ENCODE assay signal across 21 cellular contexts in genomic region chr7:157561816-157562410, GRCh38.
A peak's percentile ranks its signal among the peaks of the same experiment; 100 is the strongest.
DNase-seq lines count a peak whose midpoint lies in the region; ATAC-seq, FAIRE-seq and TF ChIP-seq lines count a peak whose summit lies in the region.
"Had no signal": no experiment of that assay in that cellular context is flagged by ENCODE, and none has a peak within 500 bp of the region (broad histone marks: within the 10 kb centered on the region; RNA-seq: fewer than 3 reads in every experiment).

No MANE protein-coding gene starts in this region.

- H2AFZ ChIP-seq in IMR-90 (replicated peaks; ENCODE audit: low read length, poor library complexity) = peak overlapping the region; percentile 14

- no peak overlapping the region for H3K4ac ChIP-seq in IMR-90 (ENCODE audit: low read depth, low read length)

- H3K36me3 ChIP-seq in BLaER1 = no peaks in the 10 kb centered on the region
- no peaks in the 10 kb centered on the region for H3K36me3 ChIP-seq in IMR-90 (ENCODE audit: control insufficient read depth, insufficient read depth, low read length)
- H3K36me3 ChIP-seq in kidney (ENCODE audit: control insufficient read depth in 1 of 2, insufficient read depth in 2 of 2, low read length in 2 of 2) = no peaks in the 10 kb centered on the region
- H3K36me3 ChIP-seq in spleen = peaks cover 0 to 8% (median 0%) of the 10 kb centered on the region in 6 donors

- no peak overlapping the region for H2AK9ac ChIP-seq in IMR-90 (replicated peaks; ENCODE audit: low read depth, low read length, poor library complexity)

- DNase-seq in IMR-90 = no peak
- DNase-seq in kidney = peak; percentile 41
- peak; percentile 64 for DNase-seq in spleen
- DNase-seq in iPS-NIHi11 (ENCODE audit: low spot score) = no peak
- no peak for DNase-seq in T-helper 17 cell
- no peak for DNase-seq in activated CD4-positive, alpha-beta T cell treated with anti-CD3 and anti-CD28 coated beads, Interleukin-2, amount 50 U/mL, for 4 hours
- DNase-seq: CD8-positive, alpha-beta T cell; COR-L47; DMS153; DMS79 treated with DMSO at 0.1 percent for 48 hours; EL; GOT3; H9 had no signal

- H2BK20ac ChIP-seq in IMR-90 (ENCODE audit: low read depth, low read length) = no peak overlapping the region

- in situ Hi-C loops in IMR-90 (cut with MboI; ENCODE audit: low sequenced_read_pairs) = no loop called here

- H2BK5ac ChIP-seq in IMR-90 (ENCODE audit: low read depth, low read length, poor library complexity, severe bottlenecking) = no peak overlapping the region

- no peak overlapping the region for H3K27ac Mint-ChIP-seq in T-helper 17 cell
- H3K27ac Mint-ChIP-seq: B cell; CD14-positive monocyte; CD8-positive, alpha-beta T cell; H9 had no signal

- ATAC-seq in IMR-90 (ENCODE audit: low read depth) = no peak
- no peak for ATAC-seq in T-helper 17 cell
- ATAC-seq: CD8-positive, alpha-beta T cell had no signal

- TF ChIP-seq POLR2A in IMR-90 (IDR thresholded peaks at IDR 0.05; ENCODE audit: low read depth, low read length) (no peak), spleen (IDR thresholded peaks at IDR 0.05) (no peak)

- H3K27ac ChIP-seq in BLaER1 (no peak overlapping the region), IMR-90 (ENCODE audit: insufficient read depth, low read length) (no peak overlapping the region), kidney (ENCODE audit: low read depth in 2 of 2, low read length in 2 of 2) (no peak overlapping the region), spleen (peak overlapping the region in 1 of 8 donors; percentile 55)

- H3K56ac ChIP-seq in IMR-90 (ENCODE audit: extremely low read depth, insufficient read depth, low read length) = no peak overlapping the region

- H3K18ac ChIP-seq in IMR-90 (ENCODE audit: low read depth, low read length) = no peak overlapping the region

- CTCF ChIA-PET in IMR-90 (lab: Yijun Ruan, JAX) = no interaction called here

- no peak overlapping the region for H2BK15ac ChIP-seq in IMR-90 (ENCODE audit: low read depth, low read length)

- H3K4me1 ChIP-seq in BLaER1 = peaks cover 43% of the 10 kb centered on the region
- no peaks in the 10 kb centered on the region for H3K4me1 ChIP-seq in IMR-90 (ENCODE audit: control insufficient read depth, insufficient read depth, low read length)
- no peaks in the 10 kb centered on the region for H3K4me1 ChIP-seq in kidney (ENCODE audit: control insufficient read depth in 1 of 2, insufficient read depth in 1 of 2, low read depth in 1 of 2, low read length in 2 of 2)
- peaks cover 0 to 48% (median 13%) of the 10 kb centered on the region in 6 donors for H3K4me1 ChIP-seq in spleen

- H3K4me1 Mint-ChIP-seq in T-helper 17 cell = no peaks in the 10 kb centered on the region
- H3K4me1 Mint-ChIP-seq: CD14-positive monocyte, H9 had no signal

- no peak for FAIRE-seq in kidney (lab: Jason Lieb, UNC)
- FAIRE-seq: A204.1, D721Med, G401.6, GM12891, GM19239 had no signal

- H4K20me1 ChIP-seq in BLaER1 = peaks cover 30% of the 10 kb centered on the region
- H4K20me1 ChIP-seq in IMR-90 (ENCODE audit: insufficient read depth, low read length) = no peaks in the 10 kb centered on the region

- H3K79me1 ChIP-seq in IMR-90 (ENCODE audit: low read depth in 1 of 2, low read length in 2 of 2) = no peaks in the 10 kb centered on the region

- no peak overlapping the region for H2AK5ac ChIP-seq in IMR-90 (ENCODE audit: low read depth, low read length)

- H3K9me3 ChIP-seq in BLaER1 (peaks cover 7% of the 10 kb centered on the region; the same call in 1 of the 2 replicates), IMR-90 (ENCODE audit: control insufficient read depth, insufficient read depth, low read length) (peaks cover 57% of the 10 kb centered on the region), kidney (ENCODE audit: control insufficient read depth in 1 of 2, low read length in 2 of 2) (no peaks in the 10 kb centered on the region), spleen (no peaks in the 10 kb centered on the region), T-helper 17 cell (ENCODE audit: control insufficient read depth, low read length, poor library complexity, severe bottlenecking) (no peaks in the 10 kb centered on the region)

- no peak for TF ChIP-seq RAD21 in IMR-90 (IDR thresholded peaks at IDR 0.05; ENCODE audit: low read length)

- POLR2A ChIA-PET in IMR-90 (lab: Charles Lee; ENCODE audit: unreplicated experiment) = no interaction called here

- no peak for TF ChIP-seq CTCF in IMR-90 (conservative IDR thresholded peaks at IDR 0.05; ENCODE audit: low read depth, low read length)
- TF ChIP-seq CTCF in kidney (IDR thresholded peaks at IDR 0.05; ENCODE audit: borderline replicate concordance, extremely low read depth, insufficient read depth) = no peak
- no peak for TF ChIP-seq CTCF in spleen (IDR thresholded peaks at IDR 0.05 in 8 of 11, conservative IDR thresholded peaks at IDR 0.05 in 3 of 11)

- H3K4me3 ChIP-seq in BLaER1 (no peak overlapping the region), IMR-90 (ENCODE audit: insufficient read depth, low read depth, low read length) (no peak overlapping the region), kidney (ENCODE audit: low read length in 2 of 2) (no peak overlapping the region), spleen (no peak overlapping the region)

- H3K27me3 Mint-ChIP-seq in T-helper 17 cell = no peaks in the 10 kb centered on the region
- H3K27me3 Mint-ChIP-seq: B cell had no signal

- H3K9me1 ChIP-seq in IMR-90 (ENCODE audit: insufficient read depth, low read length) = no peaks in the 10 kb centered on the region

- no peaks in the 10 kb centered on the region for H3K27me3 ChIP-seq in BLaER1
- no peaks in the 10 kb centered on the region for H3K27me3 ChIP-seq in IMR-90 (ENCODE audit: control insufficient read depth, insufficient read depth, low read length)
- H3K27me3 ChIP-seq in spleen (replicated peaks in 1 of 7) = no peaks in the 10 kb centered on the region

- no peaks in the 10 kb centered on the region for H3K36me3 Mint-ChIP-seq in T-helper 17 cell (ENCODE audit: low read depth)
- H3K36me3 Mint-ChIP-seq: CD14-positive monocyte; CD8-positive, alpha-beta T cell had no signal

- BruUV-seq in IMR-90 (replicated peaks; lab: Mats Ljungman, UMichigan) = no TSS peak

- dilution Hi-C loops in IMR-90 (cut with HindIII; ENCODE audit: low sequenced_read_pairs, unreplicated experiment) = no loop called here

- H4K91ac ChIP-seq in IMR-90 (ENCODE audit: insufficient read depth, low read depth, low read length) = no peak overlapping the region

- H3K23ac ChIP-seq in IMR-90 (ENCODE audit: low read depth, low read length) = no peak overlapping the region

- H3K4me2 ChIP-seq in BLaER1 = peak overlapping the region; percentile 74
- H3K4me2 ChIP-seq in IMR-90 (ENCODE audit: low read depth, low read length) = no peak overlapping the region

- intact Hi-C loops in IMR-90 (cut with micrococcal nuclease) (no loop called here), kidney (cut with DNase I) (no loop called here), spleen (cut with DNase I; ENCODE audit: low total_unique reads) (no loop called here)

- H4K5ac ChIP-seq in IMR-90 (ENCODE audit: low read depth, low read length) = no peak overlapping the region

- no peak overlapping the region for H3K14ac ChIP-seq in IMR-90 (replicated peaks; ENCODE audit: low read depth, low read length)

- no peak overlapping the region for H2BK120ac ChIP-seq in IMR-90 (ENCODE audit: low read depth, low read length)

- H3K4me3 Mint-ChIP-seq in T-helper 17 cell = no peak overlapping the region
- H3K4me3 Mint-ChIP-seq: B cell; CD14-positive monocyte; CD8-positive, alpha-beta T cell; H9 had no signal

- 56% methylated on average over 5 of the region's 13 CpGs; no CpG with 5 or more reads in 1 of the 2 experiments for WGBS in IMR-90 (ENCODE audit: extremely low coverage in 2 of 2, insufficient read length in 1 of 2), 2 experiments
- WGBS in spleen, 5 donors = 78 to 95% (median 92%) methylated on average over 13 of the region's 13 CpGs

- H3K9ac ChIP-seq in BLaER1 = no peak overlapping the region
- no peak overlapping the region for H3K9ac ChIP-seq in IMR-90 (ENCODE audit: low read depth, low read length)
- H3K9ac ChIP-seq in kidney (ENCODE audit: low read length in 2 of 2) = no peak overlapping the region

- no peak overlapping the region for H4K8ac ChIP-seq in IMR-90 (ENCODE audit: low read depth in 2 of 2, low read length in 2 of 2)

TF ChIP-seq in IMR-90, 13 proteins besides CTCF, POLR2A, EP300 and RAD21:
- TF ChIP-seq CHD1 (IDR thresholded peaks at IDR 0.05; ENCODE audit: low read depth, low read length) = no peak
- TF ChIP-seq MAFK (IDR thresholded peaks at IDR 0.05; ENCODE audit: low read depth, low read length) = no peak
- no peak for TF ChIP-seq NFE2L2 (IDR thresholded peaks at IDR 0.05; ENCODE audit: low read depth, low read length)
- TF ChIP-seq FOS (IDR thresholded peaks at IDR 0.05; ENCODE audit: low read depth, low read length) = no peak
- TF ChIP-seq BHLHE40 (IDR thresholded peaks at IDR 0.05; ENCODE audit: low read depth, low read length) = no peak
- TF ChIP-seq MAZ (IDR thresholded peaks at IDR 0.05; ENCODE audit: borderline replicate concordance, low read depth, low read length) = no peak
- no peak for TF ChIP-seq RCOR1 (IDR thresholded peaks at IDR 0.05; ENCODE audit: insufficient replicate concordance, low read length)
- TF ChIP-seq MXI1 (IDR thresholded peaks at IDR 0.05; ENCODE audit: borderline replicate concordance, low read depth, low read length) = no peak

Comparison
In these comparisons a context has a peak if more than half of its experiments do, and no peak if none do; other contexts are left out.
1. DNase-seq: peak in kidney (single experiment) and spleen (single experiment); none in IMR-90 (single experiment), iPS-NIHi11 (single experiment), T-helper 17 cell (0 of 3) and activated CD4-positive, alpha-beta T cell treated with anti-CD3 and anti-CD28 coated beads, Interleukin-2, amount 50 U/mL, for 4 hours (0 of 2).